In genomic region chr22:19598054-19598855, GRCh38 we compare ENCODE assay signal across 12 cellular contexts.
DNase-seq lines count a peak whose midpoint lies in the region; ATAC-seq lines count a peak whose summit lies in the region.
"Had no signal": no experiment of that assay in that cellular context is flagged by ENCODE, and none has a peak within 500 bp of the region (broad histone marks: within the 10 kb centered on the region; RNA-seq: fewer than 3 reads in every experiment).

No MANE protein-coding gene starts in this region.

- peak overlapping the region; percentile 99 for H3K27ac Mint-ChIP-seq in activated CD4-positive, alpha-beta T cell treated with anti-CD3 and anti-CD28 coated beads, Interleukin-2, amount 10 ng/mL, durations not matched to agents 7 days and 5 days
- peak overlapping the region; percentile 99 for H3K27ac Mint-ChIP-seq in T-cell
- peak overlapping the region; percentile 6 for H3K27ac Mint-ChIP-seq in stimulated activated naive CD8-positive, alpha-beta T cell treated with anti-CD3 and anti-CD28 coated beads, Interleukin-15, Interleukin-2, amounts not matched to agents 100 ng/mL and 50 ng/mL, for 24 hours

- H3K9me3 Mint-ChIP-seq in activated CD4-positive, alpha-beta T cell treated with anti-CD3 and anti-CD28 coated beads, Interleukin-2, amount 10 ng/mL, durations not matched to agents 7 days and 5 days = peaks cover 8% of the 10 kb centered on the region
- no peaks in the 10 kb centered on the region for H3K9me3 Mint-ChIP-seq in T-cell
- H3K9me3 Mint-ChIP-seq in stimulated activated naive CD8-positive, alpha-beta T cell treated with anti-CD3 and anti-CD28 coated beads, Interleukin-15, Interleukin-2, amounts not matched to agents 100 ng/mL and 50 ng/mL, for 24 hours = no peaks in the 10 kb centered on the region

- peak overlapping the region; percentile 67 for H3K27ac ChIP-seq in effector memory CD4-positive, alpha-beta T cell (ENCODE audit: insufficient read depth, low read length, poor library complexity, severe bottlenecking)

- peaks cover 31% of the 10 kb centered on the region for H3K4me1 ChIP-seq in effector memory CD4-positive, alpha-beta T cell (ENCODE audit: control insufficient read depth, insufficient read depth, low read length, poor library complexity, severe bottlenecking)

- POLR2A ChIA-PET in activated CD4-positive, alpha-beta T cell treated with anti-CD3 and anti-CD28 coated beads, Interleukin-2, amount 10 ng/mL, durations not matched to agents 7 days and 5 days (lab: Charles Lee) = no interaction called here
- POLR2A ChIA-PET in T-cell (lab: Charles Lee) = interaction anchor here in 1 of 2 donors (0.5 to 0.6 kb wide), 2 partner anchors 20 to 307 kb away, joined by 3 to 4 read pairs; no protein-coding TSS in a partner anchor

- peaks cover 55% of the 10 kb centered on the region for H3K4me1 Mint-ChIP-seq in activated CD4-positive, alpha-beta T cell treated with anti-CD3 and anti-CD28 coated beads, Interleukin-2, amount 10 ng/mL, durations not matched to agents 7 days and 5 days
- peaks cover 60 to 75% (median 75%) of the 10 kb centered on the region in 3 donors for H3K4me1 Mint-ChIP-seq in T-cell
- peaks cover 33% of the 10 kb centered on the region for H3K4me1 Mint-ChIP-seq in stimulated activated naive CD8-positive, alpha-beta T cell treated with anti-CD3 and anti-CD28 coated beads, Interleukin-15, Interleukin-2, amounts not matched to agents 100 ng/mL and 50 ng/mL, for 24 hours (ENCODE audit: low read depth)

- H3K27me3 ChIP-seq in effector memory CD4-positive, alpha-beta T cell (replicated peaks; ENCODE audit: control insufficient read depth, insufficient read depth, low read length, poor library complexity, severe bottlenecking) = no peaks in the 10 kb centered on the region

- H3K27me3 Mint-ChIP-seq in activated CD4-positive, alpha-beta T cell treated with anti-CD3 and anti-CD28 coated beads, Interleukin-2, amount 10 ng/mL, durations not matched to agents 7 days and 5 days = no peaks in the 10 kb centered on the region
- H3K27me3 Mint-ChIP-seq in T-cell = no peaks in the 10 kb centered on the region
- H3K27me3 Mint-ChIP-seq in stimulated activated naive CD8-positive, alpha-beta T cell treated with anti-CD3 and anti-CD28 coated beads, Interleukin-15, Interleukin-2, amounts not matched to agents 100 ng/mL and 50 ng/mL, for 24 hours = no peaks in the 10 kb centered on the region

- peak overlapping the region; percentile 25 for H3K4me3 ChIP-seq in effector memory CD4-positive, alpha-beta T cell (ENCODE audit: insufficient read depth, low read depth, low read length, poor library complexity, severe bottlenecking)

- CTCF ChIA-PET in activated CD4-positive, alpha-beta T cell treated with anti-CD3 and anti-CD28 coated beads, Interleukin-2, amount 10 ng/mL, durations not matched to agents 7 days and 5 days (lab: Charles Lee) = no interaction called here
- CTCF ChIA-PET in T-cell (lab: Charles Lee) = interaction anchor here (0.5 to 0.6 kb wide), 2 partner anchors 26 to 1362 kb away, joined by 6 to 7 read pairs; no protein-coding TSS in a partner anchor

- peak in 3 of 4 experiments; percentile 16 to 21 (median 18) for ATAC-seq in T-cell (replicated peaks in 1 of 4)
- no peak for ATAC-seq in GM21786 (IDR thresholded peaks at IDR 0.05; ENCODE audit: unreplicated experiment)

- H3K4me3 Mint-ChIP-seq in activated CD4-positive, alpha-beta T cell treated with anti-CD3 and anti-CD28 coated beads, Interleukin-2, amount 10 ng/mL, durations not matched to agents 7 days and 5 days = peak overlapping the region; percentile 63
- H3K4me3 Mint-ChIP-seq in T-cell = peak overlapping the region; percentile 60 to 76 (median 69)
- H3K4me3 Mint-ChIP-seq in stimulated activated naive CD8-positive, alpha-beta T cell treated with anti-CD3 and anti-CD28 coated beads, Interleukin-15, Interleukin-2, amounts not matched to agents 100 ng/mL and 50 ng/mL, for 24 hours = no peak overlapping the region

- no peaks in the 10 kb centered on the region for H3K36me3 ChIP-seq in effector memory CD4-positive, alpha-beta T cell (ENCODE audit: control insufficient read depth, insufficient read depth, low read length)

- peak; percentile 36 for DNase-seq in activated CD4-positive, alpha-beta T cell treated with anti-CD3 and anti-CD28 coated beads, Interleukin-2, amount 10 ng/mL, durations not matched to agents 7 days and 5 days
- no peak for DNase-seq in activated CD4-positive, alpha-beta T cell treated with anti-CD3 and anti-CD28 coated beads, Interleukin-2, amount 50 U/mL, for 1 hour
- DNase-seq in T-cell (peak in 19 of 34 experiments; percentile 12 to 73 (median 27)), NCI-H524 treated with DMSO at 0.1 percent for 48 hours (lab: John Stamatoyannopoulos, UW) (no peak)
- DNase-seq in effector memory CD4-positive, alpha-beta T cell = no peak
- DNase-seq in stimulated activated CD4-positive, alpha-beta T cell treated with anti-CD3 and anti-CD28 coated beads, Interleukin-4, amount 100 ng/mL, for 24 hours = no peak
- DNase-seq: ACHN, kidney glomerular epithelial cell, NCI-H1436 treated with DMSO at 0.1 percent for 48 hours, RPMI8226 had no signal

- H3K36me3 Mint-ChIP-seq in activated CD4-positive, alpha-beta T cell treated with anti-CD3 and anti-CD28 coated beads, Interleukin-2, amount 10 ng/mL, durations not matched to agents 7 days and 5 days (ENCODE audit: low read depth) = peaks cover 6% of the 10 kb centered on the region
- H3K36me3 Mint-ChIP-seq in T-cell = no peaks in the 10 kb centered on the region
- no peaks in the 10 kb centered on the region for H3K36me3 Mint-ChIP-seq in stimulated activated naive CD8-positive, alpha-beta T cell treated with anti-CD3 and anti-CD28 coated beads, Interleukin-15, Interleukin-2, amounts not matched to agents 100 ng/mL and 50 ng/mL, for 24 hours (ENCODE audit: low read depth)

- no peaks in the 10 kb centered on the region for H3K9me3 ChIP-seq in effector memory CD4-positive, alpha-beta T cell (ENCODE audit: control insufficient read depth, low read length)

Comparison
In these comparisons a context has a peak if more than half of its experiments do, and no peak if none do; other contexts are left out.
1. DNase-seq: peak in activated CD4-positive, alpha-beta T cell treated with anti-CD3 and anti-CD28 coated beads, Interleukin-2, amount 10 ng/mL, durations not matched to agents 7 days and 5 days (single experiment) and T-cell (19 of 34); none in activated CD4-positive, alpha-beta T cell treated with anti-CD3 and anti-CD28 coated beads, Interleukin-2, amount 50 U/mL, for 1 hour (single experiment), effector memory CD4-positive, alpha-beta T cell (0 of 3), NCI-H524 treated with DMSO at 0.1 percent for 48 hours (single experiment) and stimulated activated CD4-positive, alpha-beta T cell treated with anti-CD3 and anti-CD28 coated beads, Interleukin-4, amount 100 ng/mL, for 24 hours (single experiment).
2. H3K27ac Mint-ChIP-seq: peak in every context shown above with its lines; median percentile 99 in activated CD4-positive, alpha-beta T cell treated with anti-CD3 and anti-CD28 coated beads, Interleukin-2, amount 10 ng/mL, durations not matched to agents 7 days and 5 days; 99 in T-cell; 6 in stimulated activated naive CD8-positive, alpha-beta T cell treated with anti-CD3 and anti-CD28 coated beads, Interleukin-15, Interleukin-2, amounts not matched to agents 100 ng/mL and 50 ng/mL, for 24 hours.